1 cellular context compared by ENCODE assay signal in genomic region chr16:49350265-49351103, GRCh38.
TF ChIP-seq lines count a peak whose summit lies in the region.

No MANE protein-coding gene starts in this region.

TF ChIP-seq in HCT116, 20 proteins besides CTCF, POLR2A, EP300 and RAD21 (continued from another document):
- TF ChIP-seq REST (IDR thresholded peaks at IDR 0.05; ENCODE audit: low read depth) (no peak), FOSL1 (IDR thresholded peaks at IDR 0.05; ENCODE audit: low read depth) (no peak), ELF1 (IDR thresholded peaks at IDR 0.05; ENCODE audit: borderline replicate concordance, low read depth) (no peak), TCF7L2 (IDR thresholded peaks at IDR 0.05; ENCODE audit: borderline replicate concordance, extremely low read depth, insufficient read depth, insufficient read length) (no peak)
